Comparison of ENCODE assay signal across 1 cellular context in the genomic region with DNA sequence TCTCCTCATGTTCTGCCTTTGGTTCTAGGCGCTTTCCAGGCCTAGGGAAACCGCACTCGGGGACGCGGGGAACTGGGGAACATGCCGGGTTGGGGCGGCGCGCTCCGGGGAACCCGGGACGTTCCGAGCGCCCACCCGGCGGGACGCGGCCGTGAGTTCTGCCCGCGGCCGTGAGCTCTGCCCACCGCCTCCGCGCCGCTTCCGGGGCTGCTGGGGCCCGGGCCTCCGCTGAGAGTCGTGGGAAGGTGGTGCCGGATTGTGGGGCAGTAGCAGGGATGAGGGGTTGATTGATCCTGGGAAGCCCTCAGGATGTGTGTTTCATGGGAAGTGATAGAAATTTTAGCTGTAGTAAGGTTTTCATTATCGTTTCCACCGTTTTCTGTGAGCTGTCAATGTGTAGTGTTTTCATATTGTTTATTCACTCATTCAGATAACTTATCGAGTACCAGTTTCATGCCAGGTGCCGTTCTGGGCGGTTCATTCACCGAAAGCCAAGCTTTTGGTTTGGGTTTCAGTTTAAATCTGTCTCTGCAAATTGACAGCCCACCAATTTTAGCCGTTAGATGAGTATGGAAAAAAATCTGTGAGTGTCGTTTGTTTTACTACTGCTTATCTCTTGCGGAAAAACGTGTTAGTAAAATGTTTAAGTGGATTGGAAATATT.
TF ChIP-seq lines count a peak whose summit lies in the region.

No MANE protein-coding gene starts in this region.

TF ChIP-seq in HCT116, 20 proteins besides CTCF, POLR2A, EP300 and RAD21 (continued from another document):
- TF ChIP-seq, protein P1, sequence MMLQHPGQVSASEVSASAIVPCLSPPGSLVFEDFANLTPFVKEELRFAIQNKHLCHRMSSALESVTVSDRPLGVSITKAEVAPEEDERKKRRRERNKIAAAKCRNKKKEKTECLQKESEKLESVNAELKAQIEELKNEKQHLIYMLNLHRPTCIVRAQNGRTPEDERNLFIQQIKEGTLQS (IDR thresholded peaks at IDR 0.05) = no peak
- TF ChIP-seq SRF (IDR thresholded peaks at IDR 0.05; ENCODE audit: low read depth) = no peak
TF ChIP-seq in HCT116: peak in this region for 2.
